In genomic region chr7:69837387-69838068, GRCh38 we compare ENCODE assay signal across 16 cellular contexts.
DNase-seq lines count a peak whose midpoint lies in the region; ATAC-seq and TF ChIP-seq lines count a peak whose summit lies in the region.
"Had no signal": no experiment of that assay in that cellular context is flagged by ENCODE, and none has a peak within 500 bp of the region (broad histone marks: within the 10 kb centered on the region; RNA-seq: fewer than 3 reads in every experiment).

No MANE protein-coding gene starts in this region.

- H3K4me1 ChIP-seq in SK-N-SH (ENCODE audit: control insufficient read depth in 1 of 2, insufficient read depth in 2 of 2, low read depth in 1 of 2, low read length in 1 of 2): peaks cover 18 to 32% of the 10 kb centered on the region in 2 experiments
- no peaks in the 10 kb centered on the region for H3K4me1 ChIP-seq in esophagus squamous epithelium
- H3K4me1 ChIP-seq in testis: no peaks in the 10 kb centered on the region
- peaks cover 0 to 25% (median 8%) of the 10 kb centered on the region in 6 donors for H3K4me1 ChIP-seq in spleen

- H3K79me2 ChIP-seq in SK-N-SH (ENCODE audit: insufficient read depth): 0 out of 2 replicates have a peak, but pooled peaks cover 4% of the 10 kb centered on the region

- peak overlapping the region; percentile 39 for H3K4me2 ChIP-seq in SK-N-SH

- no peaks in the 10 kb centered on the region for H3K27me3 ChIP-seq in SK-N-SH (ENCODE audit: insufficient read depth)
- H3K27me3 ChIP-seq in esophagus squamous epithelium: peaks cover 0 to 40% (median 0%) of the 10 kb centered on the region in 4 donors
- H3K27me3 ChIP-seq in testis: no peaks in the 10 kb centered on the region
- H3K27me3 ChIP-seq in spleen (replicated peaks in 1 of 7): no peaks in the 10 kb centered on the region
- H3K27me3 ChIP-seq: neutrophil had no signal

- TF ChIP-seq POLR2A in esophagus squamous epithelium (IDR thresholded peaks at IDR 0.05): no peak
- no peak for TF ChIP-seq POLR2A in testis (IDR thresholded peaks at IDR 0.05)
- no peak for TF ChIP-seq POLR2A in spleen (IDR thresholded peaks at IDR 0.05)

- 34% methylated on average over 6 of the region's 6 CpGs for WGBS in SK-N-SH (ENCODE audit: low lambda C conversion rate)
- WGBS in esophagus squamous epithelium, 2 donors: 73 to 82% methylated on average over 6 of the region's 6 CpGs
- 83 to 85% methylated on average over 6 of the region's 6 CpGs for WGBS in testis, 2 donors
- 79 to 86% (median 83%) methylated on average over 6 of the region's 6 CpGs for WGBS in spleen, 5 donors

- H3K36me3 ChIP-seq in SK-N-SH (replicated peaks in 1 of 2; ENCODE audit: control insufficient read depth in 1 of 2, insufficient read depth in 2 of 2, low read length in 1 of 2) (no peaks in the 10 kb centered on the region), esophagus squamous epithelium (no peaks in the 10 kb centered on the region), testis (ENCODE audit: low read depth, missing control alignments) (no peaks in the 10 kb centered on the region), spleen (peaks cover 0 to 6% (median 0%) of the 10 kb centered on the region in 6 donors)
- H3K36me3 ChIP-seq: HAP-1, neutrophil had no signal

- H2AFZ ChIP-seq in SK-N-SH (ENCODE audit: low read depth): peak overlapping the region; percentile 65; the same call in 1 of the 2 replicates

- H3F3A ChIP-seq in SK-N-SH (replicated peaks; ENCODE audit: insufficient read depth): no peaks in the 10 kb centered on the region

- TF ChIP-seq CTCF in SK-N-SH (IDR thresholded peaks at IDR 0.05) (no peak), esophagus squamous epithelium (IDR thresholded peaks at IDR 0.05) (no peak), testis (IDR thresholded peaks at IDR 0.05) (no peak), spleen (IDR thresholded peaks at IDR 0.05 in 8 of 11, conservative IDR thresholded peaks at IDR 0.05 in 3 of 11) (no peak)

- CTCF ChIA-PET in SK-N-SH (lab: Yijun Ruan, JAX): interaction anchor here (0.6 to 2.5 kb wide), 6 partner anchors 10 to 324 kb away, joined by 3 to 5 read pairs (median 4); no protein-coding TSS in a partner anchor

- peak; percentile 86 for DNase-seq in DMS79 treated with DMSO at 0.1 percent for 48 hours (lab: John Stamatoyannopoulos, UW)
- DNase-seq in NCI-H187 (lab: John Stamatoyannopoulos, UW): peak; percentile 33 to 45
- no peak for DNase-seq in SK-N-SH
- DNase-seq in islet precursor cell: peak; percentile 90
- DNase-seq in esophagus squamous epithelium (lab: John Stamatoyannopoulos, UW): no peak
- DNase-seq in testis: no peak
- DNase-seq in spleen: no peak
- DNase-seq: activated CD4-positive, alpha-beta memory T cell treated with anti-CD3 and anti-CD28 coated beads, Interleukin-2, amount 10 ng/mL, durations not matched to agents 7 days and 5 days; activated gamma-delta T cell treated with Interleukin-2 at 50 U/mL for 16 hours; C1 segment of cervical spinal cord; left colon had no signal

- H4K20me1 ChIP-seq in SK-N-SH (ENCODE audit: insufficient read depth): no peaks in the 10 kb centered on the region

- peak overlapping the region in 1 of 2 experiments; percentile 12; a peak in 3 of 4 replicates for H3K27ac ChIP-seq in SK-N-SH (ENCODE audit: low read depth in 2 of 2, low read length in 1 of 2)
- no peak overlapping the region for H3K27ac ChIP-seq in esophagus squamous epithelium
- H3K27ac ChIP-seq in testis: no peak overlapping the region
- no peak overlapping the region for H3K27ac ChIP-seq in spleen
- H3K27ac ChIP-seq: neutrophil had no signal

- POLR2A ChIA-PET in SK-N-SH (lab: Yijun Ruan, JAX): no interaction called here

- H3K9ac ChIP-seq in SK-N-SH: no peak overlapping the region

- no peak overlapping the region for H3K4me3 ChIP-seq in SK-N-SH (ENCODE audit: low read depth in 2 of 2, low read length in 1 of 2)
- H3K4me3 ChIP-seq in esophagus squamous epithelium: no peak overlapping the region
- H3K4me3 ChIP-seq in testis: no peak overlapping the region
- H3K4me3 ChIP-seq in spleen: no peak overlapping the region
- H3K4me3 ChIP-seq: HAP-1, K562 had no signal

- H3K9me2 ChIP-seq in SK-N-SH: no peaks in the 10 kb centered on the region

- H3K9me3 ChIP-seq in SK-N-SH (no peaks in the 10 kb centered on the region), esophagus squamous epithelium (no peaks in the 10 kb centered on the region), testis (no peaks in the 10 kb centered on the region), spleen (no peaks in the 10 kb centered on the region)
- H3K9me3 ChIP-seq: HAP-1, neutrophil had no signal

- ATAC-seq in GM19397 (IDR thresholded peaks at IDR 0.05; ENCODE audit: unreplicated experiment): no peak
- ATAC-seq: esophagus mucosa, K562, left colon had no signal

- no peak for TF ChIP-seq RAD21 in SK-N-SH (IDR thresholded peaks at IDR 0.05; ENCODE audit: low read length)

- TF ChIP-seq EP300 in SK-N-SH (IDR thresholded peaks at IDR 0.05; ENCODE audit: borderline replicate concordance in 1 of 2, low read depth in 1 of 2, low read length in 1 of 2): peak in 1 of 2 experiments; percentile 27; a peak in 1 of 4 replicates

- intact Hi-C loops in esophagus squamous epithelium (cut with DNase I): no loop called here
- intact Hi-C loops in testis (cut with DNase I; ENCODE audit: low total_unique reads): no loop called here
- intact Hi-C loops in spleen (cut with DNase I; ENCODE audit: low total_unique reads): no loop called here

TF ChIP-seq in SK-N-SH, 30 proteins besides CTCF, POLR2A, EP300 and RAD21 (continues in another document):
- TF ChIP-seq ZBTB33 (IDR thresholded peaks at IDR 0.05; ENCODE audit: borderline replicate concordance, low read depth) (0 out of 2 replicates have a peak, but pooled peaks have one; percentile 35), MXI1 (IDR thresholded peaks at IDR 0.05; ENCODE audit: low read depth, low read length) (no peak), PBX3 (IDR thresholded peaks at IDR 0.05) (0 out of 2 replicates have a peak, but pooled peaks have one; percentile 35), MAX (IDR thresholded peaks at IDR 0.05; ENCODE audit: low read depth) (peak; percentile 70), TEAD4 (IDR thresholded peaks at IDR 0.05; ENCODE audit: borderline replicate concordance, insufficient read depth) (peak; percentile 30; the same call in 1 of the 2 replicates), REST (IDR thresholded peaks at IDR 0.05; ENCODE audit: low read depth, low read length) (no peak), FOXJ3 (CRISPR knock-in tag; IDR thresholded peaks at IDR 0.05) (no peak), NFIC (IDR thresholded peaks at IDR 0.05; ENCODE audit: borderline replicate concordance) (peak; percentile 30; the same call in 1 of the 2 replicates), SIN3A (IDR thresholded peaks at IDR 0.05; ENCODE audit: borderline replicate concordance, low read depth, low read length) (no peak), EZH2phosphoT487 (IDR thresholded peaks at IDR 0.05; ENCODE audit: borderline replicate concordance, low read depth) (no peak)

Comparison
In these comparisons a context has a peak if more than half of its experiments do, and no peak if none do; other contexts are left out.
1. DNase-seq: peak in DMS79 treated with DMSO at 0.1 percent for 48 hours (single experiment), NCI-H187 (2 of 2) and islet precursor cell (single experiment); none in SK-N-SH (single experiment), esophagus squamous epithelium (single experiment), testis (single experiment) and spleen (single experiment).